ENCODE assay signal across 17 cellular contexts in genomic region chr17:13813347-13814240, GRCh38.
"Had no signal": no experiment of that assay in that cellular context is flagged by ENCODE, and none has a peak within 500 bp of the region (broad histone marks: within the 10 kb centered on the region; RNA-seq: fewer than 3 reads in every experiment).

No MANE protein-coding gene starts in this region.

- H3K27ac ChIP-seq: adrenal gland, lower lobe of right lung, sigmoid colon, stomach, testis had no signal

- H3K4me3 ChIP-seq: adrenal gland, lower lobe of right lung, sigmoid colon, stomach, testis had no signal

- FAIRE-seq: colon had no signal

- H3K36me3 ChIP-seq: adrenal gland, lower lobe of right lung, sigmoid colon, stomach had no signal

- H3K27me3 ChIP-seq: adrenal gland, sigmoid colon, stomach, testis had no signal

- DNase-seq: activated CD4-positive, alpha-beta T cell treated with anti-CD3 and anti-CD28 coated beads, Interleukin-2, amount 50 U/mL, for 4 hours; activated CD4-positive, CD25-positive, alpha-beta regulatory T cell treated with anti-CD3 and anti-CD28 coated beads, Interleukin-2, amount 50 U/mL, for 72 hours; activated CD8-positive, alpha-beta memory T cell treated with anti-CD3 and anti-CD28 coated beads, Interleukin-2, amount 10 ng/mL, durations not matched to agents 7 days and 5 days; activated naive CD4-positive, alpha-beta T cell treated with anti-CD3 and anti-CD28 coated beads, Interleukin-2, amount 10 ng/mL, durations not matched to agents 7 days and 5 days; activated T-cell treated with anti-CD3 and anti-CD28 coated beads, Interleukin-2, amount 50 U/mL, for 1 hour; adrenal gland; caudate nucleus; foreskin fibroblast; glutamatergic neuron; kidney glomerular epithelial cell; lower lobe of right lung; sigmoid colon; stimulated activated CD4-positive, alpha-beta T cell treated with anti-CD3 and anti-CD28 coated beads, Interleukin-1b, Interleukin-23, amount 100 ng/mL, for 48 hours; stomach; T-helper 9 cell; testis had no signal

- H3K9me3 ChIP-seq: adrenal gland, lower lobe of right lung, sigmoid colon, stomach, testis had no signal

- H3K4me1 ChIP-seq: adrenal gland, lower lobe of right lung, sigmoid colon, stomach, testis had no signal
